In genomic region chr12:57111046-57111698, GRCh38 we compare ENCODE assay signal across 9 cellular contexts. TPM values are rescaled to one million over a fixed set of nuclear protein-coding genes. Genes with fewer than 3 reads are reported as not detected.
DNase-seq lines count a peak whose midpoint lies in the region; ATAC-seq, FAIRE-seq and TF ChIP-seq lines count a peak whose summit lies in the region.
"Had no signal": no experiment of that assay in that cellular context is flagged by ENCODE, and none has a peak within 500 bp of the region (broad histone marks: within the 10 kb centered on the region; RNA-seq: fewer than 3 reads in every experiment).

Gene STAT6 (minus strand): TSS chr12:57111362. CDS start chr12:57108278, 3,084 bp downstream.

- H3K4me3 Mint-ChIP-seq in activated naive CD8-positive, alpha-beta T cell: peak within 1 kb of the TSS; percentile 100

- TF ChIP-seq CTCF in BE2C (IDR thresholded peaks at IDR 0.05; ENCODE audit: low read depth, low read length) (no peak), cardiac muscle cell (IDR thresholded peaks at IDR 0.05; ENCODE audit: low read depth, low read length) (no peak), prostate gland (IDR thresholded peaks at IDR 0.05) (no peak), vagina (IDR thresholded peaks at IDR 0.05) (no peak)

- H3K36me3 Mint-ChIP-seq in activated naive CD8-positive, alpha-beta T cell: peaks cover 2% of the 10 kb centered on the region

- peaks cover 52% of the 10 kb centered on the region for H3K4me1 Mint-ChIP-seq in activated naive CD8-positive, alpha-beta T cell (ENCODE audit: low read depth)

- no peaks in the 10 kb centered on the region for H3K9me3 ChIP-seq in BE2C
- no peaks in the 10 kb centered on the region for H3K9me3 ChIP-seq in cardiac muscle cell (ENCODE audit: low read depth)
- no peaks in the 10 kb centered on the region for H3K9me3 ChIP-seq in prostate gland
- no peaks in the 10 kb centered on the region for H3K9me3 ChIP-seq in vagina

- H3K4me3 ChIP-seq in BE2C (ENCODE audit: low read depth, low read length): peak within 1 kb of the TSS; percentile 72
- peak within 1 kb of the TSS; percentile 31 for H3K4me3 ChIP-seq in cardiac muscle cell
- peak within 1 kb of the TSS; percentile 47 to 54 for H3K4me3 ChIP-seq in prostate gland
- peak within 1 kb of the TSS; percentile 61 to 90 for H3K4me3 ChIP-seq in vagina

- H3K27me3 Mint-ChIP-seq in activated naive CD8-positive, alpha-beta T cell: no peaks in the 10 kb centered on the region

- peak; percentile 53 for ATAC-seq in HG03520 (IDR thresholded peaks at IDR 0.05; ENCODE audit: unreplicated experiment)

- H3K27ac Mint-ChIP-seq in activated naive CD8-positive, alpha-beta T cell: peak within 1 kb of the TSS; percentile 97

- H3K36me3 ChIP-seq in BE2C (no peaks in the 10 kb centered on the region), cardiac muscle cell (no peaks in the 10 kb centered on the region), prostate gland (peaks cover 3 to 8% of the 10 kb centered on the region in 2 donors), vagina (peaks cover 0 to 21% of the 10 kb centered on the region in 2 donors)

- H3K4me1 ChIP-seq in BE2C (peaks cover 7% of the 10 kb centered on the region), cardiac muscle cell (ENCODE audit: low read depth) (peaks cover 15% of the 10 kb centered on the region), prostate gland (replicated peaks) (peaks cover 5% of the 10 kb centered on the region), vagina (peaks cover 41% of the 10 kb centered on the region)

- no peak for DNase-seq in BE2C
- DNase-seq in GM19239 (ENCODE audit: insufficient read length, low spot score): peak; percentile 65
- DNase-seq in SK-N-DZ (ENCODE audit: low spot score): peak; percentile 52
- DNase-seq in cardiac muscle cell (ENCODE audit: low read depth in 1 of 2, low spot score in 1 of 2): peak; percentile 80 to 97
- DNase-seq in prostate gland (ENCODE audit: low spot score): peak; percentile 84
- DNase-seq in vagina (ENCODE audit: extremely low spot score in 2 of 2): peak in 1 of 2 donors; percentile 96

- H3K27ac ChIP-seq in cardiac muscle cell: peak within 1 kb of the TSS; percentile 88
- peak within 1 kb of the TSS; percentile 100 for H3K27ac ChIP-seq in prostate gland
- peak within 1 kb of the TSS; percentile 100 for H3K27ac ChIP-seq in vagina

- peak; percentile 94 for FAIRE-seq in GM19239 (lab: Jason Lieb, UNC)
- FAIRE-seq: endometrium had no signal

- under 1% methylated on average over 13 of the region's 13 CpGs for WGBS in prostate gland

- H3K9me3 Mint-ChIP-seq in activated naive CD8-positive, alpha-beta T cell (ENCODE audit: low read depth): no peaks in the 10 kb centered on the region

- H3K27me3 ChIP-seq in BE2C: no peaks in the 10 kb centered on the region
- H3K27me3 ChIP-seq in cardiac muscle cell: no peaks in the 10 kb centered on the region
- no peaks in the 10 kb centered on the region for H3K27me3 ChIP-seq in prostate gland (replicated peaks; ENCODE audit: insufficient read depth)
- H3K27me3 ChIP-seq in vagina: no peaks in the 10 kb centered on the region

- TF ChIP-seq POLR2A in prostate gland (IDR thresholded peaks at IDR 0.05) (peak; percentile 79), vagina (IDR thresholded peaks at IDR 0.05) (peak in 1 of 2 donors; percentile 52)

- intact Hi-C loops in prostate gland (cut with DNase I) (loop anchor here (2.0 kb wide), 1 partner anchor 16 kb away; no protein-coding TSS in a partner anchor), vagina (cut with DNase I) (no loop called here)

RNA-seq across cellular contexts. Expression of gene STAT6, which starts in this region (rescaled TPM):
- polyA plus RNA-seq in BE2C (2012; ENCODE audit: insufficient read depth, insufficient read length, low read depth): 1.6 TPM
- 37.1 and 42.2 TPM in 2 replicates for polyA plus RNA-seq in SK-N-DZ (2014; cell fraction: cytosol; rRNA removed)
- polyA plus RNA-seq in SK-N-DZ (2014; cell fraction: nucleus; rRNA removed): 129 TPM in 2 replicates
- total RNA-seq in cardiac muscle cell (34.6 and 53.0 TPM in 2 replicates), prostate gland (100 to 1,000 TPM; 124 to 237 TPM), vagina (146 TPM)
- 37.2 and 45.9 TPM in 2 replicates for polyA plus RNA-seq in cardiac muscle cell
